9 cellular contexts compared by ENCODE assay signal in genomic region chr11:2891291-2891690, GRCh38. TPM values are rescaled to one million over a fixed set of nuclear protein-coding genes. Genes with fewer than 3 reads are reported as not detected.
DNase-seq lines count a peak whose midpoint lies in the region; ATAC-seq and TF ChIP-seq lines count a peak whose summit lies in the region.
"Had no signal": no experiment of that assay in that cellular context is flagged by ENCODE, and none has a peak within 500 bp of the region (broad histone marks: within the 10 kb centered on the region; RNA-seq: fewer than 3 reads in every experiment).

No MANE protein-coding gene starts in this region.

- POLR2A ChIA-PET in WTC11 (lab: Charles Lee) = interaction anchor here (2.0 kb wide), 1 partner anchor 358 kb away, joined by 13 read pairs; no protein-coding TSS in a partner anchor

- H3K36me3 ChIP-seq in BLaER1 (no peaks in the 10 kb centered on the region), GM23338 (ENCODE audit: insufficient read depth) (no peaks in the 10 kb centered on the region), ascending aorta (no peaks in the 10 kb centered on the region)
- H3K36me3 ChIP-seq: pancreas had no signal

- H3K9me2 ChIP-seq in GM23338 (ENCODE audit: insufficient read depth) = no peaks in the 10 kb centered on the region

- H3F3A ChIP-seq in GM23338 (replicated peaks; ENCODE audit: low read depth) = peaks cover 26% of the 10 kb centered on the region; the same call in 1 of the 2 replicates

- intact Hi-C loops in ascending aorta (cut with DNase I) = no loop called here

- H3K79me2 ChIP-seq in GM23338 (replicated peaks; ENCODE audit: insufficient read depth) = no peaks in the 10 kb centered on the region

- CTCF ChIA-PET in WTC11 (lab: Charles Lee) = interaction anchor here (0.7 to 12.8 kb wide), 45 partner anchors 9 to 586 kb away, joined by 3 to 369 read pairs (median 5); partner anchors contain the start of genes KCNQ1, PHLDA2 and TSSC4

- H4K20me1 ChIP-seq in BLaER1 = no peaks in the 10 kb centered on the region
- H4K20me1 ChIP-seq in GM23338 (replicated peaks; ENCODE audit: insufficient read depth) = no peaks in the 10 kb centered on the region

- DNase-seq in GM23338 (ENCODE audit: low spot score) = peak; percentile 53
- peak; percentile 57 for DNase-seq in WTC11 (ENCODE audit: low spot score)
- no peak for DNase-seq in memory B cell (ENCODE audit: low spot score in 2 of 2)
- DNase-seq in ascending aorta (ENCODE audit: low spot score in 2 of 2) = no peak
- DNase-seq in ureter (ENCODE audit: low spot score) = no peak

- H3K27me3 ChIP-seq in BLaER1 (no peaks in the 10 kb centered on the region), GM23338 (ENCODE audit: insufficient read depth) (peaks cover 23% of the 10 kb centered on the region), ascending aorta (no peaks in the 10 kb centered on the region)
- H3K27me3 ChIP-seq: pancreas had no signal

- peak overlapping the region; percentile 88 for H3K27ac ChIP-seq in BLaER1
- no peak overlapping the region for H3K27ac ChIP-seq in GM23338 (ENCODE audit: low read depth)
- H3K27ac ChIP-seq in ascending aorta = no peak overlapping the region

- H3K36me3 Mint-ChIP-seq in GM23338 (ENCODE audit: low read depth) (peaks cover 12% of the 10 kb centered on the region; the same call in 2 of the 3 replicates), WTC11 (no peaks in the 10 kb centered on the region), memory B cell (no peaks in the 10 kb centered on the region)

- H3K27ac Mint-ChIP-seq in GM23338 (no peak overlapping the region), WTC11 (no peak overlapping the region), memory B cell (no peak overlapping the region)

- H3K4me3 Mint-ChIP-seq in GM23338 (no peak overlapping the region), WTC11 (no peak overlapping the region), memory B cell (peak overlapping the region; percentile 58)

- ATAC-seq in GM23338 (peak; percentile 5), WTC11 (no peak), memory B cell (ENCODE audit: low read depth) (no peak), GM18511 (IDR thresholded peaks at IDR 0.05; ENCODE audit: unreplicated experiment) (no peak), GM18868 (IDR thresholded peaks at IDR 0.05; ENCODE audit: unreplicated experiment) (no peak)

- H3K27me3 Mint-ChIP-seq in GM23338 (ENCODE audit: insufficient read depth, low read depth, poor library complexity) (peaks cover 55% of the 10 kb centered on the region), WTC11 (ENCODE audit: low read depth) (peaks cover 60% of the 10 kb centered on the region), memory B cell (no peaks in the 10 kb centered on the region)

- H3K4me3 ChIP-seq in BLaER1 = peak overlapping the region; percentile 56
- no peak overlapping the region for H3K4me3 ChIP-seq in GM23338
- peak overlapping the region in 1 of 2 donors; percentile 66 for H3K4me3 ChIP-seq in ascending aorta

- peak overlapping the region; percentile 74 for H3K9ac ChIP-seq in BLaER1

- no peaks in the 10 kb centered on the region for H3K9me3 ChIP-seq in BLaER1
- no peaks in the 10 kb centered on the region for H3K9me3 ChIP-seq in ascending aorta
- H3K9me3 ChIP-seq: pancreas had no signal

- peaks cover 65% of the 10 kb centered on the region for H3K4me1 ChIP-seq in BLaER1
- H3K4me1 ChIP-seq in GM23338 (ENCODE audit: insufficient read depth) = peaks cover 25% of the 10 kb centered on the region
- H3K4me1 ChIP-seq in ascending aorta = peaks cover 3 to 13% of the 10 kb centered on the region in 2 donors

- H3K4me2 ChIP-seq in BLaER1 (peak overlapping the region; percentile 93), GM23338 (peak overlapping the region; percentile 90; the same call in 1 of the 2 replicates)

- H3K9me3 Mint-ChIP-seq in GM23338 = peaks cover 34% of the 10 kb centered on the region
- peaks cover 6% of the 10 kb centered on the region; the same call in 1 of the 2 replicates for H3K9me3 Mint-ChIP-seq in WTC11
- no peaks in the 10 kb centered on the region for H3K9me3 Mint-ChIP-seq in memory B cell

- H3K4me1 Mint-ChIP-seq in GM23338 (peaks cover 14% of the 10 kb centered on the region), WTC11 (peaks cover 21% of the 10 kb centered on the region), memory B cell (peaks cover 10% of the 10 kb centered on the region)

- TF ChIP-seq CTCF in GM23338 (conservative IDR thresholded peaks at IDR 0.05; ENCODE audit: low read depth in 2 of 2) (peak; percentile 49 to 65), WTC11 (IDR thresholded peaks at IDR 0.05) (no peak), ascending aorta (IDR thresholded peaks at IDR 0.05) (no peak)

- no peak overlapping the region for H2AFZ ChIP-seq in GM23338

TF ChIP-seq in GM23338, 12 proteins besides CTCF, POLR2A, EP300 and RAD21 (continues in another document):
- no peak for TF ChIP-seq STAT1 (IDR thresholded peaks at IDR 0.05; ENCODE audit: unreplicated experiment)

TF ChIP-seq in WTC11, 78 proteins besides CTCF, POLR2A, EP300 and RAD21:
- TF ChIP-seq E2F1 (CRISPR knock-in tag; IDR thresholded peaks at IDR 0.05) = no peak
- no peak for TF ChIP-seq ZNF671 (CRISPR knock-in tag; IDR thresholded peaks at IDR 0.05)
- no peak for TF ChIP-seq ZBTB21 (CRISPR knock-in tag; IDR thresholded peaks at IDR 0.05; ENCODE audit: borderline replicate concordance)
- TF ChIP-seq, protein P1, sequence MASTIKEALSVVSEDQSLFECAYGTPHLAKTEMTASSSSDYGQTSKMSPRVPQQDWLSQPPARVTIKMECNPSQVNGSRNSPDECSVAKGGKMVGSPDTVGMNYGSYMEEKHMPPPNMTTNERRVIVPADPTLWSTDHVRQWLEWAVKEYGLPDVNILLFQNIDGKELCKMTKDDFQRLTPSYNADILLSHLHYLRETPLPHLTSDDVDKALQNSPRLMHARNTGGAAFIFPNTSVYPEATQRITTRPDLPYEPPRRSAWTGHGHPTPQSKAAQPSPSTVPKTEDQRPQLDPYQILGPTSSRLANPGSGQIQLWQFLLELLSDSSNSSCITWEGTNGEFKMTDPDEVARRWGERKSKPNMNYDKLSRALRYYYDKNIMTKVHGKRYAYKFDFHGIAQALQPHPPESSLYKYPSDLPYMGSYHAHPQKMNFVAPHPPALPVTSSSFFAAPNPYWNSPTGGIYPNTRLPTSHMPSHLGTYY (CRISPR knock-in tag; IDR thresholded peaks at IDR 0.05) = no peak

RNA-seq across cellular contexts. Expression of gene CDKN1C, which starts 5.7 kb away (rescaled TPM):
- 22.2 and 23.5 TPM in 2 replicates for total RNA-seq in GM23338 (2014; rRNA removed; shearing (Covaris generic))
- polyA plus RNA-seq in GM23338 (2016; fragmentation: Nextera tagmentation; extraction: Ambion mirVana) = 19.3 and 23.6 TPM in 2 replicates
- 25.0 to 35.0 TPM (median 32.4 TPM) in 3 replicates for total RNA-seq in WTC11 (2021)
- total RNA-seq in ascending aorta = 18.1 TPM
- 21.5 TPM for total RNA-seq in ureter

RNA-seq across cellular contexts. Expression of gene PHLDA2, which starts 37.9 kb away (rescaled TPM):
- total RNA-seq in GM23338 (2014; rRNA removed; shearing (Covaris generic)) = 3.8 TPM in 1 of 2 replicates, not detected in the other
- 16.5 and 19.2 TPM in 2 replicates for polyA plus RNA-seq in GM23338 (2016; fragmentation: Nextera tagmentation; extraction: Ambion mirVana)
- total RNA-seq in WTC11 (2021) (9.4 to 11.0 TPM (median 9.6 TPM) in 3 replicates), ascending aorta (not detected), ureter (15.9 TPM)

Comparison
In these comparisons a context has a peak if more than half of its experiments do, and no peak if none do; other contexts are left out.
1. DNase-seq: peak in GM23338 (single experiment) and WTC11 (single experiment); none in memory B cell (0 of 2), ascending aorta (0 of 2) and ureter (single experiment).
2. CTCF ChIP-seq: peak in GM23338 (2 of 2); none in WTC11 (single experiment) and ascending aorta (0 of 3).